ENCODE assay signal across 8 cellular contexts in the genomic region with DNA sequence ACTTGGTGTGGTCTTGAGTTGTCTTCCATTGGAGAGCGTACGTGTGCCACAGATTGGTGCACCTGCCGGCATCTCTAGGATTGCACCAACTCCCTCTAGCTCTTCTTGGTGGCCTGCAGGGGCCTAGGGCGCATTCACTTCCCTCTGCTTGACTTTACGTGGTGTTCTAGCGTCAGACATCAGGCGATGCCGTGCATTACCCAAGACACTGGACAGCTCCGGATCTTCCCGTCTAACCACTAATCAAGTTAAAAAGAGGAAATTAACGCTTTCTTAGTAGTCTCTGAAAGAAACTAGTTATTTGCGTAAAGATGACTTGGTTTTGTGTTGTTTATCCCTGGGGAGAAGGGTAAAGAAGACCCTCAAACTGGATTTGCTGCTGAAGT. TPM values are rescaled to one million over a fixed set of nuclear protein-coding genes. Genes with fewer than 3 reads are reported as not detected.
DNase-seq lines count a peak whose midpoint lies in the region; ATAC-seq and TF ChIP-seq lines count a peak whose summit lies in the region.

No MANE protein-coding gene starts in this region.

- H3K79me2 ChIP-seq in smooth muscle cell (ENCODE audit: low read depth) = peaks cover 12% of the 10 kb centered on the region

- no peaks in the 10 kb centered on the region for H3K9me3 ChIP-seq in body of pancreas
- H3K9me3 ChIP-seq in iPS-20b (ENCODE audit: insufficient read depth, low read depth, low read length) = no peaks in the 10 kb centered on the region
- no peaks in the 10 kb centered on the region for H3K9me3 ChIP-seq in smooth muscle cell (replicated peaks; ENCODE audit: low read depth)

- TF ChIP-seq CTCF in body of pancreas (IDR thresholded peaks at IDR 0.05) (no peak), smooth muscle cell (IDR thresholded peaks at IDR 0.05; ENCODE audit: borderline replicate concordance, insufficient read depth, poor library complexity, severe bottlenecking) (no peak)

- intact Hi-C loops in body of pancreas (cut with DNase I) = no loop called here

- H4K20me1 ChIP-seq in smooth muscle cell (ENCODE audit: low read depth) = peaks cover 14% of the 10 kb centered on the region

- H3K27ac ChIP-seq in body of pancreas (peak overlapping the region; percentile 55 to 91 (median 76)), iPS-20b (ENCODE audit: low read length) (no peak overlapping the region), smooth muscle cell (ENCODE audit: low read depth) (no peak overlapping the region)

- H3K4me3 ChIP-seq in body of pancreas (peak overlapping the region in 1 of 2 donors; percentile 60), iPS-20b (ENCODE audit: low read length) (peak overlapping the region; percentile 72), smooth muscle cell (peak overlapping the region; percentile 82)

- peak overlapping the region; percentile 94 for H3K4me2 ChIP-seq in smooth muscle cell

- peaks cover 41% of the 10 kb centered on the region for H3K4me1 ChIP-seq in body of pancreas
- H3K4me1 ChIP-seq in iPS-20b (ENCODE audit: insufficient read depth, low read length) = 0 out of 2 replicates have a peak, but pooled peaks cover 4% of the 10 kb centered on the region
- H3K4me1 ChIP-seq in smooth muscle cell (ENCODE audit: low read depth) = peaks cover 7% of the 10 kb centered on the region

- TF ChIP-seq POLR2A in body of pancreas (IDR thresholded peaks at IDR 0.05) = no peak

- 17 to 23% methylated on average over 12 of the region's 12 CpGs for WGBS in body of pancreas, 2 donors
- 38% methylated on average over 12 of the region's 12 CpGs for WGBS in smooth muscle cell (ENCODE audit: low lambda C conversion rate)

- ATAC-seq in HG02571 (IDR thresholded peaks at IDR 0.05; ENCODE audit: unreplicated experiment) = peak; percentile 16
- ATAC-seq in body of pancreas = no peak

- H3K9ac ChIP-seq in iPS-20b (ENCODE audit: low read depth, low read length) = no peak overlapping the region
- no peak overlapping the region for H3K9ac ChIP-seq in smooth muscle cell (ENCODE audit: low read depth)

- no peak overlapping the region for H2AFZ ChIP-seq in smooth muscle cell (ENCODE audit: low read depth)

- H3K36me3 ChIP-seq in body of pancreas (replicated peaks in 1 of 2; ENCODE audit: insufficient read depth in 1 of 2, low read depth in 2 of 2) = no peaks in the 10 kb centered on the region
- H3K36me3 ChIP-seq in iPS-20b (ENCODE audit: insufficient read depth, low read depth, low read length) = no peaks in the 10 kb centered on the region
- H3K36me3 ChIP-seq in smooth muscle cell (ENCODE audit: low read depth) = no peaks in the 10 kb centered on the region

- H3F3A ChIP-seq in smooth muscle cell (ENCODE audit: low read depth) = no peaks in the 10 kb centered on the region

- H3K27me3 ChIP-seq in body of pancreas (no peaks in the 10 kb centered on the region), iPS-20b (ENCODE audit: insufficient read depth, low read length) (peaks cover 14% of the 10 kb centered on the region; the same call in 1 of the 2 replicates), smooth muscle cell (ENCODE audit: low read depth) (no peaks in the 10 kb centered on the region)

- DNase-seq in NCI-H526 (lab: John Stamatoyannopoulos, UW) = peak; percentile 18 to 28
- DNase-seq in NCI-H526 treated with DMSO at 0.1 percent for 48 hours (lab: John Stamatoyannopoulos, UW) = no peak
- DNase-seq in NOMO-1 treated with dmso at 0.1 percent for 144 hours (lab: John Stamatoyannopoulos, UW; ENCODE audit: unreplicated experiment) = peak; percentile 91
- DNase-seq in body of pancreas = peak in 2 of 4 donors; percentile 20 to 80
- no peak for DNase-seq in smooth muscle cell (lab: John Stamatoyannopoulos, UW; ENCODE audit: unreplicated experiment)
- no peak for DNase-seq in COR-L47 (lab: John Stamatoyannopoulos, UW)

RNA-seq across cellular contexts. Expression of a gene that starts 0.5 kb away (rescaled TPM):
- total RNA-seq in body of pancreas (10 to 100 TPM in 1 of 2 donors, 1 to 10 TPM in 1; 6.6 to 27.0 TPM), smooth muscle cell (33.4 and 34.4 TPM in 2 replicates)
- polyA plus RNA-seq in smooth muscle cell = 35.2 and 40.2 TPM in 2 replicates

RNA-seq across cellular contexts. Expression of a gene that starts 35.9 kb away (rescaled TPM):
- total RNA-seq in body of pancreas (10 to 100 TPM; 12.2 to 12.9 TPM), smooth muscle cell (26.8 and 33.2 TPM in 2 replicates)
- 29.3 and 30.7 TPM in 2 replicates for polyA plus RNA-seq in smooth muscle cell

RNA-seq across cellular contexts. Expression of a gene that starts 59.1 kb away (rescaled TPM):
- total RNA-seq in body of pancreas = 10 to 100 TPM; 14.2 to 17.9 TPM
- total RNA-seq in smooth muscle cell = 56.6 and 93.0 TPM in 2 replicates
- 36.7 and 37.1 TPM in 2 replicates for polyA plus RNA-seq in smooth muscle cell

Comparison
In these comparisons a context has a peak if more than half of its experiments do, and no peak if none do; other contexts are left out.
1. DNase-seq: peak in NCI-H526 (2 of 2) and NOMO-1 treated with dmso at 0.1 percent for 144 hours (single experiment); none in NCI-H526 treated with DMSO at 0.1 percent for 48 hours (single experiment), smooth muscle cell (single experiment) and COR-L47 (single experiment).
2. H3K27ac ChIP-seq: peak in body of pancreas (4 of 4); none in iPS-20b (single experiment) and smooth muscle cell (single experiment).